In genomic region chr14:93114713-93115068, GRCh38 we compare ENCODE assay signal across 8 cellular contexts. TPM values are rescaled to one million over a fixed set of nuclear protein-coding genes. Genes with fewer than 3 reads are reported as not detected.
DNase-seq lines count a peak whose midpoint lies in the region.

No MANE protein-coding gene starts in this region.

- H3K36me3 Mint-ChIP-seq in activated naive CD4-positive, alpha-beta T cell treated with anti-CD3 and anti-CD28 coated beads, Interleukin-2, amount 10 ng/mL, durations not matched to agents 7 days and 5 days, result peaks cover under 1% of the 10 kb centered on the region

- peaks cover 6% of the 10 kb centered on the region for H3K27me3 Mint-ChIP-seq in activated naive CD4-positive, alpha-beta T cell treated with anti-CD3 and anti-CD28 coated beads, Interleukin-2, amount 10 ng/mL, durations not matched to agents 7 days and 5 days

- H3K9me3 Mint-ChIP-seq in activated naive CD4-positive, alpha-beta T cell treated with anti-CD3 and anti-CD28 coated beads, Interleukin-2, amount 10 ng/mL, durations not matched to agents 7 days and 5 days, result no peaks in the 10 kb centered on the region

- CTCF ChIA-PET in activated naive CD4-positive, alpha-beta T cell treated with anti-CD3 and anti-CD28 coated beads, Interleukin-2, amount 10 ng/mL, durations not matched to agents 7 days and 5 days (lab: Charles Lee), result interaction anchor here (1.1 to 4.0 kb wide), 6 partner anchors 9 to 507 kb away, joined by 3 to 85 read pairs (median 18); partner anchors contain the start of genes LYSET and MOAP1

- peak overlapping the region; percentile 86 for H3K4me3 Mint-ChIP-seq in activated naive CD4-positive, alpha-beta T cell treated with anti-CD3 and anti-CD28 coated beads, Interleukin-2, amount 10 ng/mL, durations not matched to agents 7 days and 5 days

- H3K27ac Mint-ChIP-seq in activated naive CD4-positive, alpha-beta T cell treated with anti-CD3 and anti-CD28 coated beads, Interleukin-2, amount 10 ng/mL, durations not matched to agents 7 days and 5 days, result peak overlapping the region; percentile 85

- DNase-seq in stimulated activated CD4-positive, alpha-beta T cell treated with anti-CD3 and anti-CD28 coated beads, Interleukin-15, amount 100 ng/mL, for 24 hours, result peak; percentile 31
- no peak for DNase-seq in stimulated activated CD4-positive, alpha-beta T cell treated with anti-CD3 and anti-CD28 coated beads, Interleukin-2, amount 100 ng/mL, for 48 hours
- no peak for DNase-seq in activated naive CD4-positive, alpha-beta T cell treated with anti-CD3 and anti-CD28 coated beads, Interleukin-2, amount 10 ng/mL, durations not matched to agents 7 days and 5 days
- peak; percentile 12 for DNase-seq in stimulated activated CD4-positive, alpha-beta T cell treated with anti-CD3 and anti-CD28 coated beads, Interleukin-4, amount 100 ng/mL, for 24 hours
- DNase-seq in hepatic stellate cell (ENCODE audit: low spot score) (no peak), epidermal melanocyte (ENCODE audit: insufficient read length, low spot score) (no peak), ureter (ENCODE audit: low spot score) (no peak)

- peak overlapping the region; percentile 78 for H3K4me3 ChIP-seq in iPS-11a (ENCODE audit: low read depth, low read length)

- H3K4me1 Mint-ChIP-seq in activated naive CD4-positive, alpha-beta T cell treated with anti-CD3 and anti-CD28 coated beads, Interleukin-2, amount 10 ng/mL, durations not matched to agents 7 days and 5 days, result peaks cover 43% of the 10 kb centered on the region

RNA-seq across cellular contexts. Expression of gene ITPK1, which starts 1.0 kb away (rescaled TPM):
- 70.4 TPM for total RNA-seq in ureter

Comparison
In these comparisons a context has a peak if more than half of its experiments do, and no peak if none do; other contexts are left out.
1. DNase-seq: peak in stimulated activated CD4-positive, alpha-beta T cell treated with anti-CD3 and anti-CD28 coated beads, Interleukin-15, amount 100 ng/mL, for 24 hours (single experiment) and stimulated activated CD4-positive, alpha-beta T cell treated with anti-CD3 and anti-CD28 coated beads, Interleukin-4, amount 100 ng/mL, for 24 hours (single experiment); none in stimulated activated CD4-positive, alpha-beta T cell treated with anti-CD3 and anti-CD28 coated beads, Interleukin-2, amount 100 ng/mL, for 48 hours (0 of 2), activated naive CD4-positive, alpha-beta T cell treated with anti-CD3 and anti-CD28 coated beads, Interleukin-2, amount 10 ng/mL, durations not matched to agents 7 days and 5 days (single experiment), hepatic stellate cell (single experiment), epidermal melanocyte (single experiment) and ureter (single experiment).